22 cellular contexts compared by ENCODE assay signal in the genomic region with DNA sequence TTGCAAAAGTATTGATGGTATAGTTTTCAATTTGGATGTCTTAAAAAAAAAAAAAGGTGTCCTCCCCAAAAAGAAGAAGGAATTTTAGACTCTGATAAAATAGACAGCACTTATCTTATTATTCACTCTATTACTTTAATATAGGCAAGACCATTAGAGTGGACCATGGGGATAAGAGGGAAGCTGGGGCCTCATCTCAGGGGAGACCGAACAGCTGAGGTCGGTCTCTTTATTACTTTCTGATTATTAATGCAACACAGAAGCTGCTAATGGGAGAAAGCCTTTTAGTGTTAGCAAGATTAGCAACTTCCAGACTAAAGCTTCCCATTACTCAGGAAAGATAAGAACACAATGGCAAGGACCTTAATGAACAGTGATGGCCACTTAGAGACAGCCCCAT.
"Had no signal": no experiment of that assay in that cellular context is flagged by ENCODE, and none has a peak within 500 bp of the region (broad histone marks: within the 10 kb centered on the region; RNA-seq: fewer than 3 reads in every experiment).

No MANE protein-coding gene starts in this region.

- H3K4me1 ChIP-seq: colonic mucosa, esophagus squamous epithelium, gastrocnemius medialis, heart right ventricle, left lung, lower lobe of right lung had no signal

- ATAC-seq: effector memory CD8-positive, alpha-beta T cell; esophagus mucosa; gastrocnemius medialis; heart right ventricle; left cardiac atrium; left lung; left ventricle myocardium superior; lower lobe of right lung; naive thymus-derived CD4-positive, alpha-beta T cell had no signal

- H3K27me3 ChIP-seq: colonic mucosa, esophagus squamous epithelium, gastrocnemius medialis, heart right ventricle, left lung had no signal

- H3K27ac ChIP-seq: colonic mucosa, epithelial cell of prostate, esophagus squamous epithelium, gastrocnemius medialis, heart right ventricle, left lung, lower lobe of right lung had no signal

- H3K36me3 ChIP-seq: colonic mucosa, esophagus squamous epithelium, gastrocnemius medialis, heart right ventricle, left lung, lower lobe of right lung had no signal

- H3K9me3 ChIP-seq: colonic mucosa, esophagus squamous epithelium, gastrocnemius medialis, heart right ventricle, left lung, lower lobe of right lung had no signal

- DNase-seq: colonic mucosa; cortex of kidney; effector CD8-positive, alpha-beta T cell; effector memory CD8-positive, alpha-beta T cell; endodermal cell; erythroblast; esophagus squamous epithelium; foreskin fibroblast; foreskin melanocyte; gastrocnemius medialis; head of caudate nucleus; heart right ventricle; hippocampal formation; left cardiac atrium; left lung; left ventricle myocardium superior; lower lobe of right lung; mesenchymal stem cell; midbrain; naive thymus-derived CD4-positive, alpha-beta T cell had no signal

- H3K4me3 ChIP-seq: colonic mucosa, esophagus squamous epithelium, gastrocnemius medialis, heart right ventricle, left lung, lower lobe of right lung had no signal
